In the genomic region with DNA sequence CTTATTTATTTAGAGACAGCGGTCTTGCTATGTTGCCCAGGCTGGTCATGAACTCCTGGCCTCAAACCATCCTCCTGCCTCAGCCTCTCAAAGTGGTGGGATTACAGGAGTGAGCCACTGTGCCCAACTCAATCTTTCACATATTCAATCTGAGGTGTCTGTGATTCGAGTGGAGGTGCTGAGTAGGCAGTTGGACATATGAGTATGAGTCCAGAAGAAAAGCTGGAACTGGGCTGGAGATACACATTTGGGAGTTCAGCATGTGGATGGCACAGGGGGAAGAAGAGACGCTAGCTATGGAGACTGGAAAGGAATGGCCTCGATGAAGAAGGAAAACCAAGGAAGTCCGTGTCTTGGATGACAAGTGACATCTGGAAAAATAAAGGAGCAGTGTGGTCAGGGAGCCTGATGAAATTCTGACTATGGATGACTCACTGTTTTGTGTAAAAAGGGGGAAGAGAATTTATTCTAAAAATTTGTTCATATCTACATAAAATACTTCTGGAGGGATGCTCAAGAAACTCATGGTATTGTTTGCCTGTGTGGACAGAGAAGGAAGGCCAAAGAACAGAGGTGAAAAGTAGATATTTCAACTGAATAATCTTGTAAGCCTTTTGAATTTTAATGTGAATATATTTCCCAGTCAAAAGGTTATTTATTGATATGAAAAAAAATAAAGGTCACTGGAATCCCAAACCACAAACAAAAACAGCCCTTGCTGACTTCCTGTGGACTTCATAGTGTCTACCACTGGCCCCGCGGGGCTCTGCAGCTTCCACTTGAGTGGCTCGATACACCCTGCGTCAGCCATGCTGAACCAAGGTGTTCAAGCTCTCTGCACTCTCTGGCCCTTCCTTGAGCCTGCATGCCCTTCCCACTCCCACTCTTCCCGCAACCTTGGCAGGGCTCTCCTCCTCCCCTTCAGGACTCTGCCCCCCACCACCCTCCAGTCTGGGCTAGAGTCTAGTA, we compare ENCODE assay signal across 9 cellular contexts. TPM values are rescaled to one million over a fixed set of nuclear protein-coding genes. Genes with fewer than 3 reads are reported as not detected.
DNase-seq lines count a peak whose midpoint lies in the region; ATAC-seq and TF ChIP-seq lines count a peak whose summit lies in the region.
"Had no signal": no experiment of that assay in that cellular context is flagged by ENCODE, and none has a peak within 500 bp of the region (broad histone marks: within the 10 kb centered on the region; RNA-seq: fewer than 3 reads in every experiment).

No MANE protein-coding gene starts in this region.

- no peak overlapping the region for H3K27ac ChIP-seq in breast epithelium
- no peak overlapping the region for H3K27ac ChIP-seq in SK-N-SH (ENCODE audit: low read depth in 2 of 2, low read length in 1 of 2)
- H3K27ac ChIP-seq in upper lobe of right lung: peak overlapping the region; percentile 60
- H3K27ac ChIP-seq: KMS-11 had no signal

- H2AFZ ChIP-seq in SK-N-SH (ENCODE audit: low read depth): no peak overlapping the region

- no peaks in the 10 kb centered on the region for H4K20me1 ChIP-seq in SK-N-SH (ENCODE audit: insufficient read depth)

- no peak overlapping the region for H3K9ac ChIP-seq in SK-N-SH
- H3K9ac ChIP-seq: KMS-11 had no signal

- H3K36me3 ChIP-seq in breast epithelium: no peaks in the 10 kb centered on the region
- H3K36me3 ChIP-seq in SK-N-SH (replicated peaks in 1 of 2; ENCODE audit: control insufficient read depth in 1 of 2, insufficient read depth in 2 of 2, low read length in 1 of 2): no peaks in the 10 kb centered on the region
- H3K36me3 ChIP-seq in upper lobe of right lung: no peaks in the 10 kb centered on the region

- no peak overlapping the region for H3K4me2 ChIP-seq in SK-N-SH
- H3K4me2 ChIP-seq: KMS-11 had no signal

- no peaks in the 10 kb centered on the region for H3K79me2 ChIP-seq in SK-N-SH (ENCODE audit: insufficient read depth)

- H3K9me2 ChIP-seq in SK-N-SH: no peaks in the 10 kb centered on the region

- H3K27ac Mint-ChIP-seq in MCF 10A (ENCODE audit: low read depth, unreplicated experiment): peak overlapping the region; percentile 87
- no peak overlapping the region for H3K27ac Mint-ChIP-seq in activated CD8-positive, alpha-beta memory T cell treated with anti-CD3 and anti-CD28 coated beads, Interleukin-2, amount 10 ng/mL, durations not matched to agents 7 days and 5 days

- DNase-seq in MCF 10A (ENCODE audit: unreplicated experiment) (peak; percentile 68), breast epithelium (ENCODE audit: low spot score in 2 of 2) (no peak), SK-N-SH (no peak), fibroblast of the aortic adventitia (ENCODE audit: low read depth) (peak; percentile 82), upper lobe of right lung (no peak), NCI-H2029 (lab: John Stamatoyannopoulos, UW) (no peak)
- DNase-seq in activated CD8-positive, alpha-beta memory T cell treated with anti-CD3 and anti-CD28 coated beads, Interleukin-2, amount 10 ng/mL, durations not matched to agents 7 days and 5 days: no peak

- ATAC-seq in upper lobe of right lung (peak; percentile 8), HG03432 (IDR thresholded peaks at IDR 0.05; ENCODE audit: unreplicated experiment) (no peak)
- ATAC-seq in activated CD8-positive, alpha-beta memory T cell treated with anti-CD3 and anti-CD28 coated beads, Interleukin-2, amount 10 ng/mL, durations not matched to agents 7 days and 5 days: no peak

- H3K27me3 Mint-ChIP-seq in MCF 10A (ENCODE audit: insufficient read depth, unreplicated experiment): no peaks in the 10 kb centered on the region
- no peaks in the 10 kb centered on the region for H3K27me3 Mint-ChIP-seq in activated CD8-positive, alpha-beta memory T cell treated with anti-CD3 and anti-CD28 coated beads, Interleukin-2, amount 10 ng/mL, durations not matched to agents 7 days and 5 days

- H3K4me1 Mint-ChIP-seq in MCF 10A (ENCODE audit: insufficient read depth, unreplicated experiment): peaks cover 36% of the 10 kb centered on the region
- H3K4me1 Mint-ChIP-seq in activated CD8-positive, alpha-beta memory T cell treated with anti-CD3 and anti-CD28 coated beads, Interleukin-2, amount 10 ng/mL, durations not matched to agents 7 days and 5 days: peaks cover 49% of the 10 kb centered on the region

- CTCF ChIA-PET in MCF 10A (lab: Yijun Ruan, JAX): no interaction called here
- CTCF ChIA-PET in SK-N-SH (lab: Yijun Ruan, JAX): interaction anchor here (0.7 kb wide), 1 partner anchor 25 kb away, joined by 3 read pairs; no protein-coding TSS in a partner anchor
- CTCF ChIA-PET in activated CD8-positive, alpha-beta memory T cell treated with anti-CD3 and anti-CD28 coated beads, Interleukin-2, amount 10 ng/mL, durations not matched to agents 7 days and 5 days (lab: Charles Lee): interaction anchor here (1.1 to 1.2 kb wide), 2 partner anchors 9 to 171 kb away, joined by 3 to 4 read pairs; a partner anchor contains a TSS

- TF ChIP-seq CTCF in MCF 10A (IDR thresholded peaks at IDR 0.05; ENCODE audit: unreplicated experiment) (no peak), breast epithelium (IDR thresholded peaks at IDR 0.05) (no peak), SK-N-SH (IDR thresholded peaks at IDR 0.05) (no peak), fibroblast of the aortic adventitia (IDR thresholded peaks at IDR 0.05; ENCODE audit: insufficient read depth, low read length) (no peak), upper lobe of right lung (IDR thresholded peaks at IDR 0.05) (no peak)

- no peak for TF ChIP-seq RAD21 in SK-N-SH (IDR thresholded peaks at IDR 0.05; ENCODE audit: low read length)

- no peaks in the 10 kb centered on the region for H3K9me3 ChIP-seq in breast epithelium
- H3K9me3 ChIP-seq in SK-N-SH: no peaks in the 10 kb centered on the region
- no peaks in the 10 kb centered on the region for H3K9me3 ChIP-seq in upper lobe of right lung

- POLR2A ChIA-PET in MCF 10A (lab: Yijun Ruan, JAX) (interaction anchor here (1.0 kb wide), 1 partner anchor 9 kb away, joined by 7 read pairs; a partner anchor contains a TSS), SK-N-SH (lab: Yijun Ruan, JAX) (no interaction called here)

- H3K4me3 Mint-ChIP-seq in MCF 10A (ENCODE audit: unreplicated experiment): no peak overlapping the region
- H3K4me3 Mint-ChIP-seq in activated CD8-positive, alpha-beta memory T cell treated with anti-CD3 and anti-CD28 coated beads, Interleukin-2, amount 10 ng/mL, durations not matched to agents 7 days and 5 days: no peak overlapping the region

- H3K9me3 Mint-ChIP-seq in MCF 10A (ENCODE audit: unreplicated experiment): no peaks in the 10 kb centered on the region
- no peaks in the 10 kb centered on the region for H3K9me3 Mint-ChIP-seq in activated CD8-positive, alpha-beta memory T cell treated with anti-CD3 and anti-CD28 coated beads, Interleukin-2, amount 10 ng/mL, durations not matched to agents 7 days and 5 days (ENCODE audit: low read depth)

- WGBS in SK-N-SH (ENCODE audit: low lambda C conversion rate): 67% methylated on average over 10 of the region's 10 CpGs

- no peaks in the 10 kb centered on the region for H3K27me3 ChIP-seq in breast epithelium
- no peaks in the 10 kb centered on the region for H3K27me3 ChIP-seq in SK-N-SH (ENCODE audit: insufficient read depth)
- no peaks in the 10 kb centered on the region for H3K27me3 ChIP-seq in upper lobe of right lung

- TF ChIP-seq POLR2A in breast epithelium (IDR thresholded peaks at IDR 0.05): no peak

- no TSS peak for BruUV-seq in MCF 10A (replicated peaks; lab: Mats Ljungman, UMichigan)

- H3K4me1 ChIP-seq in breast epithelium (peaks cover 0 to 6% of the 10 kb centered on the region in 2 donors), SK-N-SH (ENCODE audit: control insufficient read depth in 1 of 2, insufficient read depth in 2 of 2, low read depth in 1 of 2, low read length in 1 of 2) (peaks cover 0 to 10% of the 10 kb centered on the region in 2 experiments; a peak in 1 of 4 replicates), upper lobe of right lung (peaks cover 39% of the 10 kb centered on the region)

- H3F3A ChIP-seq in SK-N-SH (replicated peaks; ENCODE audit: insufficient read depth): peaks cover 13% of the 10 kb centered on the region

- no peaks in the 10 kb centered on the region for H3K36me3 Mint-ChIP-seq in MCF 10A (ENCODE audit: insufficient read depth, unreplicated experiment)
- H3K36me3 Mint-ChIP-seq in activated CD8-positive, alpha-beta memory T cell treated with anti-CD3 and anti-CD28 coated beads, Interleukin-2, amount 10 ng/mL, durations not matched to agents 7 days and 5 days: no peaks in the 10 kb centered on the region

- intact Hi-C loops in MCF 10A (cut with micrococcal nuclease) (no loop called here), breast epithelium (cut with DNase I; ENCODE audit: low total_unique reads) (loop anchor here (5.0 kb wide), 1 partner anchor 912 kb away; no protein-coding TSS in a partner anchor), upper lobe of right lung (cut with DNase I) (no loop called here)

- H3K4me3 ChIP-seq in breast epithelium (no peak overlapping the region), SK-N-SH (ENCODE audit: low read depth in 2 of 2, low read length in 1 of 2) (no peak overlapping the region), fibroblast of the aortic adventitia (ENCODE audit: low read depth, low read length) (no peak overlapping the region), upper lobe of right lung (no peak overlapping the region)

- TF ChIP-seq EP300 in SK-N-SH (IDR thresholded peaks at IDR 0.05; ENCODE audit: borderline replicate concordance in 1 of 2, low read depth in 1 of 2, low read length in 1 of 2): no peak

TF ChIP-seq in SK-N-SH, 30 proteins besides CTCF, POLR2A, EP300 and RAD21 (continues in another document):
- TF ChIP-seq YY1 (IDR thresholded peaks at IDR 0.05; ENCODE audit: low read depth): no peak

RNA-seq across cellular contexts. Expression of a gene that starts 8.9 kb away (rescaled TPM):
- total RNA-seq in MCF 10A (2022) (52.3 and 66.0 TPM in 2 replicates), breast epithelium (10 to 100 TPM; 66.5 to 94.5 (median 67.4) TPM), fibroblast of the aortic adventitia (ENCODE audit: low replicate concordance) (68.1 and 88.2 TPM in 2 replicates), upper lobe of right lung (314 TPM)
- 55.9 and 71.5 TPM in 2 replicates for polyA plus RNA-seq in SK-N-SH (2012; rRNA removed)
- polyA plus RNA-seq in SK-N-SH (2012; cell fraction: cytosol; rRNA removed): 77.7 and 84.1 TPM in 2 replicates
- 48.2 and 103 TPM in 2 replicates for polyA plus RNA-seq in SK-N-SH (2012; cell fraction: nucleus; rRNA removed)
- 10 to 100 TPM; 42.4 to 52.9 TPM for total RNA-seq in activated CD8-positive, alpha-beta memory T cell treated with anti-CD3 and anti-CD28 coated beads, Interleukin-2, amount 10 ng/mL, durations not matched to agents 7 days and 5 days

RNA-seq across cellular contexts. Expression of a gene that starts 48.2 kb away (rescaled TPM):
- total RNA-seq in MCF 10A (2022) (0.27 and 1.1 TPM in 2 replicates), breast epithelium (1 to 10 TPM in 1 of 3 donors, under 1 TPM in 2; 0.59 to 4.3 (median 0.98) TPM), fibroblast of the aortic adventitia (ENCODE audit: low replicate concordance) (0.09 and 2.2 TPM in 2 replicates), upper lobe of right lung (6.2 TPM)
- polyA plus RNA-seq in SK-N-SH (2012; rRNA removed): 0.08 and 0.10 TPM in 2 replicates
- 0.01 and 0.05 TPM in 2 replicates for polyA plus RNA-seq in SK-N-SH (2012; cell fraction: cytosol; rRNA removed)
- 0.57 and 0.74 TPM in 2 replicates for polyA plus RNA-seq in SK-N-SH (2012; cell fraction: nucleus; rRNA removed)
- under 1 TPM; 0.16 to 0.38 TPM for total RNA-seq in activated CD8-positive, alpha-beta memory T cell treated with anti-CD3 and anti-CD28 coated beads, Interleukin-2, amount 10 ng/mL, durations not matched to agents 7 days and 5 days

Comparison
In these comparisons a context has a peak if more than half of its experiments do, and no peak if none do; other contexts are left out.
1. DNase-seq: peak in MCF 10A (single experiment) and fibroblast of the aortic adventitia (single experiment); none in breast epithelium (0 of 2), SK-N-SH (single experiment), upper lobe of right lung (single experiment), activated CD8-positive, alpha-beta memory T cell treated with anti-CD3 and anti-CD28 coated beads, Interleukin-2, amount 10 ng/mL, durations not matched to agents 7 days and 5 days (single experiment) and NCI-H2029 (single experiment).